ENCODE assay signal across 17 cellular contexts in genomic region chr5:62653864-62654575, GRCh38.
DNase-seq lines count a peak whose midpoint lies in the region; ATAC-seq and TF ChIP-seq lines count a peak whose summit lies in the region.
"Had no signal": no experiment of that assay in that cellular context is flagged by ENCODE, and none has a peak within 500 bp of the region (broad histone marks: within the 10 kb centered on the region; RNA-seq: fewer than 3 reads in every experiment).

No MANE protein-coding gene starts in this region.

- peak overlapping the region in 10 of 11 experiments; percentile 4 to 67 (median 47); a peak in 18 of 22 replicates for H3K27ac ChIP-seq in BLaER1 treated with 17β-estradiol and CSF1 and Interleukin-3, amounts not matched to agents 10 nM and 100 nM
- H3K27ac ChIP-seq in DND-41 (ENCODE audit: low read length) (peak overlapping the region; percentile 78), tibial nerve (no peak overlapping the region), substantia nigra (ENCODE audit: low read depth, low read length, poor library complexity, severe bottlenecking) (no peak overlapping the region), WERI-Rb-1 (no peak overlapping the region)
- H3K27ac ChIP-seq: RWPE1, SJSA1 had no signal

- peak overlapping the region in 6 of 11 experiments; percentile 1 to 47 (median 16); a peak in 4 of 22 replicates for H3K9ac ChIP-seq in BLaER1 treated with 17β-estradiol and CSF1 and Interleukin-3, amounts not matched to agents 10 nM and 100 nM
- H3K9ac ChIP-seq in DND-41 (ENCODE audit: low read depth, low read length) = no peak overlapping the region; the same call in 1 of the 2 replicates

- H3K4me1 ChIP-seq in BLaER1 treated with 17β-estradiol and CSF1 and Interleukin-3, amounts not matched to agents 10 nM and 100 nM = peaks cover 16 to 34% (median 27%) of the 10 kb centered on the region in 10 experiments
- H3K4me1 ChIP-seq in DND-41 (ENCODE audit: insufficient read depth, low read length) = peaks cover 30% of the 10 kb centered on the region
- no peaks in the 10 kb centered on the region for H3K4me1 ChIP-seq in tibial nerve
- H3K4me1 ChIP-seq: SJSA1 had no signal

- no peaks in the 10 kb centered on the region for H3K79me2 ChIP-seq in DND-41 (ENCODE audit: insufficient read depth, low read length)

- ATAC-seq in DND-41 (ENCODE audit: insufficient read depth, low read depth) (0 out of 3 replicates have a peak, but pooled peaks have one; percentile 10), left lobe of liver (peak; percentile 19)
- ATAC-seq: GM12878, HCT116 had no signal

- TF ChIP-seq POLR2A in tibial nerve (IDR thresholded peaks at IDR 0.05) = no peak

- 0 out of 22 replicates have a peak, but pooled peaks cover 0 to 5% (median 0%) of the 10 kb centered on the region in 11 experiments for H3K36me3 ChIP-seq in BLaER1 treated with 17β-estradiol and CSF1 and Interleukin-3, amounts not matched to agents 10 nM and 100 nM
- H3K36me3 ChIP-seq in DND-41 (ENCODE audit: insufficient read depth, low read length) (no peaks in the 10 kb centered on the region), tibial nerve (no peaks in the 10 kb centered on the region), WERI-Rb-1 (no peaks in the 10 kb centered on the region)
- H3K36me3 ChIP-seq: SJSA1 had no signal

- H3K4me3 ChIP-seq in BLaER1 treated with 17β-estradiol and CSF1 and Interleukin-3, amounts not matched to agents 10 nM and 100 nM = peak overlapping the region in 3 of 10 experiments; percentile 12 to 46 (median 38); a peak in 5 of 20 replicates
- H3K4me3 ChIP-seq in DND-41 (ENCODE audit: low read depth in 1 of 2, low read length in 2 of 2) (no peak overlapping the region), tibial nerve (no peak overlapping the region), WERI-Rb-1 (ENCODE audit: low read depth, low read length) (no peak overlapping the region)
- H3K4me3 ChIP-seq: GM12878, SJSA1 had no signal

- DNase-seq in DND-41 (no peak), RPMI8226 (peak; percentile 81), left lobe of liver (ENCODE audit: low spot score) (no peak), tibial nerve (ENCODE audit: low spot score in 2 of 2) (no peak), substantia nigra (lab: John Stamatoyannopoulos, UW) (no peak), WERI-Rb-1 (no peak)
- DNase-seq: DMS53, IMR-90, NCI-H1105, NCI-H187, NCI-H446, NCI-H774 had no signal

- no peak for TF ChIP-seq EP300 in tibial nerve (IDR thresholded peaks at IDR 0.05)

- WGBS in tibial nerve, 2 donors = 76 to 78% methylated on average over 11 of the region's 11 CpGs

- peaks cover 9 to 23% (median 18%) of the 10 kb centered on the region in 11 experiments; a peak in 21 of 22 replicates for H3K9me3 ChIP-seq in BLaER1 treated with 17β-estradiol and CSF1 and Interleukin-3, amounts not matched to agents 10 nM and 100 nM (replicated peaks in 1 of 11)
- peaks cover 9% of the 10 kb centered on the region for H3K9me3 ChIP-seq in DND-41 (ENCODE audit: insufficient read depth, low read length, severe bottlenecking)
- no peaks in the 10 kb centered on the region for H3K9me3 ChIP-seq in tibial nerve
- H3K9me3 ChIP-seq in WERI-Rb-1 (ENCODE audit: severe bottlenecking) = no peaks in the 10 kb centered on the region
- H3K9me3 ChIP-seq: SJSA1 had no signal

- H2AFZ ChIP-seq in DND-41 (ENCODE audit: low read depth, low read length) = peak overlapping the region; percentile 62

- peak overlapping the region; percentile 58 to 87 (median 74) for H3K4me2 ChIP-seq in BLaER1 treated with 17β-estradiol and CSF1 and Interleukin-3, amounts not matched to agents 10 nM and 100 nM
- peak overlapping the region; percentile 28; the same call in 1 of the 2 replicates for H3K4me2 ChIP-seq in DND-41 (ENCODE audit: insufficient read depth, low read length)

- no peak for TF ChIP-seq CTCF in DND-41 (IDR thresholded peaks at IDR 0.05; ENCODE audit: borderline replicate concordance, extremely low read depth, low read length, poor library complexity, severe bottlenecking)
- TF ChIP-seq CTCF in tibial nerve (IDR thresholded peaks at IDR 0.05) = no peak
- TF ChIP-seq CTCF in WERI-Rb-1 (IDR thresholded peaks at IDR 0.05; ENCODE audit: low read depth, low read length) = no peak

- no peaks in the 10 kb centered on the region for H4K20me1 ChIP-seq in BLaER1 treated with 17β-estradiol and CSF1 and Interleukin-3, amounts not matched to agents 10 nM and 100 nM
- no peaks in the 10 kb centered on the region for H4K20me1 ChIP-seq in DND-41 (ENCODE audit: insufficient read depth, low read length)

- no peaks in the 10 kb centered on the region for H3K27me3 ChIP-seq in BLaER1 treated with 17β-estradiol and CSF1 and Interleukin-3, amounts not matched to agents 10 nM and 100 nM
- H3K27me3 ChIP-seq in DND-41 (ENCODE audit: insufficient read depth, low read length, poor library complexity) (no peaks in the 10 kb centered on the region), tibial nerve (no peaks in the 10 kb centered on the region), WERI-Rb-1 (ENCODE audit: insufficient read depth, low read depth, severe bottlenecking) (no peaks in the 10 kb centered on the region)
- H3K27me3 ChIP-seq: SJSA1 had no signal

Comparison
In these comparisons a context has a peak if more than half of its experiments do, and no peak if none do; other contexts are left out.
1. H3K27ac ChIP-seq: peak in BLaER1 treated with 17β-estradiol and CSF1 and Interleukin-3, amounts not matched to agents 10 nM and 100 nM (10 of 11) and DND-41 (single experiment); none in tibial nerve (0 of 4), substantia nigra (single experiment) and WERI-Rb-1 (single experiment).